Comparison of ENCODE assay signal across 13 cellular contexts in genomic region chr15:93126496-93127083, GRCh38. TPM values are rescaled to one million over a fixed set of nuclear protein-coding genes. Genes with fewer than 3 reads are reported as not detected.
"Had no signal": no experiment of that assay in that cellular context is flagged by ENCODE, and none has a peak within 500 bp of the region (broad histone marks: within the 10 kb centered on the region; RNA-seq: fewer than 3 reads in every experiment).

No MANE protein-coding gene starts in this region.

- H3K36me3 ChIP-seq: neutrophil, sigmoid colon, thoracic aorta, vagina had no signal

- H3K9me3 ChIP-seq: neutrophil, sigmoid colon, thoracic aorta, vagina had no signal

- H3K27me3 ChIP-seq: neutrophil, sigmoid colon, vagina had no signal

- H3K9me3 Mint-ChIP-seq: activated naive CD4-positive, alpha-beta T cell treated with anti-CD3 and anti-CD28 coated beads, Interleukin-2, amount 50 U/mL, for 72 hours; stimulated activated naive CD8-positive, alpha-beta T cell treated with anti-CD3 and anti-CD28 coated beads, Interleukin-15, Interleukin-2, amounts not matched to agents 100 ng/mL and 50 ng/mL, for 24 hours had no signal

- DNase-seq: activated effector memory CD4-positive, alpha-beta T cell treated with anti-CD3 and anti-CD28 coated beads, Interleukin-2, amount 50 U/mL, for 16 hours; activated T-cell treated with anti-CD3 and anti-CD28 coated beads, Interleukin-2, amount 50 U/mL, for 1 hour; amygdala; sigmoid colon; stimulated activated CD4-positive, alpha-beta T cell treated with anti-CD3 and anti-CD28 coated beads, Interleukin-4, amount 100 ng/mL, for 1 hour had no signal

- H3K27ac ChIP-seq: neutrophil, thoracic aorta, vagina had no signal

- H3K27ac Mint-ChIP-seq: stimulated activated naive CD8-positive, alpha-beta T cell treated with anti-CD3 and anti-CD28 coated beads, Interleukin-15, Interleukin-2, amounts not matched to agents 100 ng/mL and 50 ng/mL, for 24 hours had no signal

- ATAC-seq: activated naive CD4-positive, alpha-beta T cell treated with anti-CD3 and anti-CD28 coated beads, Interleukin-2, amount 50 U/mL, for 72 hours; left lobe of liver had no signal

- H3K4me3 Mint-ChIP-seq: stimulated activated naive CD8-positive, alpha-beta T cell treated with anti-CD3 and anti-CD28 coated beads, Interleukin-15, Interleukin-2, amounts not matched to agents 100 ng/mL and 50 ng/mL, for 24 hours had no signal

- H3K27me3 Mint-ChIP-seq: stimulated activated naive CD8-positive, alpha-beta T cell treated with anti-CD3 and anti-CD28 coated beads, Interleukin-15, Interleukin-2, amounts not matched to agents 100 ng/mL and 50 ng/mL, for 24 hours had no signal

- H3K36me3 Mint-ChIP-seq: activated naive CD4-positive, alpha-beta T cell treated with anti-CD3 and anti-CD28 coated beads, Interleukin-2, amount 50 U/mL, for 72 hours had no signal

- H3K4me3 ChIP-seq: sigmoid colon, thoracic aorta, vagina had no signal

- H3K4me1 ChIP-seq: sigmoid colon, vagina had no signal

RNA-seq across cellular contexts. Expression of gene RGMA, which starts 37.6 kb away (rescaled TPM):
- total RNA-seq: fibroblast of villous mesenchyme; T-helper 2 cell treated with Interferon-gamma antibody and Interleukin-4, amounts not matched to agents 100 ng/mL and 5 ng/mL, for 36 hours had no signal
